1 cellular context compared by ENCODE assay signal in the genomic region with DNA sequence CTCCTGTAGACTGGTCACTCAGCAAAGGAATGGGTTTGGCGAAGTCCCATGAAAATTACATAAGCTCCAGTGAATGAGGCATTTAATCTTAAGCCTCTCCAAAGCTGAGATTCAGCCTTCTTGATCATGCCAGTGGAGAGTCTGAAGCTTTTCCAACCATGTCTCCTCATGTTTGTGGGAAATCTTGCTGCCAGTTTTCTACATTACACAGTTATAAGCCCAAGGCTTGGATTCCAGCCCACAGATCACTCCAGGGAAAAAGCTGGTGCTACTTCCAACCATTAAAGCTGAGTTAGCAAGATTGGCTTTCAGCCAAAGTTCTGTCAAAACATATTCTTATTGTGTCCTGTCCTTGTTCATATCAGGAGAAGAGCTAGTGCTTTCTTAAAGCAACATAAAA.
TF ChIP-seq lines count a peak whose summit lies in the region.

No MANE protein-coding gene starts in this region.

TF ChIP-seq in SK-N-SH, 30 proteins besides CTCF, POLR2A, EP300 and RAD21 (continued from another document):
- no peak for TF ChIP-seq MAX (IDR thresholded peaks at IDR 0.05; ENCODE audit: low read depth)
TF ChIP-seq in SK-N-SH: peak in this region for 0.
